Comparison of ENCODE assay signal across 11 cellular contexts in the genomic region with DNA sequence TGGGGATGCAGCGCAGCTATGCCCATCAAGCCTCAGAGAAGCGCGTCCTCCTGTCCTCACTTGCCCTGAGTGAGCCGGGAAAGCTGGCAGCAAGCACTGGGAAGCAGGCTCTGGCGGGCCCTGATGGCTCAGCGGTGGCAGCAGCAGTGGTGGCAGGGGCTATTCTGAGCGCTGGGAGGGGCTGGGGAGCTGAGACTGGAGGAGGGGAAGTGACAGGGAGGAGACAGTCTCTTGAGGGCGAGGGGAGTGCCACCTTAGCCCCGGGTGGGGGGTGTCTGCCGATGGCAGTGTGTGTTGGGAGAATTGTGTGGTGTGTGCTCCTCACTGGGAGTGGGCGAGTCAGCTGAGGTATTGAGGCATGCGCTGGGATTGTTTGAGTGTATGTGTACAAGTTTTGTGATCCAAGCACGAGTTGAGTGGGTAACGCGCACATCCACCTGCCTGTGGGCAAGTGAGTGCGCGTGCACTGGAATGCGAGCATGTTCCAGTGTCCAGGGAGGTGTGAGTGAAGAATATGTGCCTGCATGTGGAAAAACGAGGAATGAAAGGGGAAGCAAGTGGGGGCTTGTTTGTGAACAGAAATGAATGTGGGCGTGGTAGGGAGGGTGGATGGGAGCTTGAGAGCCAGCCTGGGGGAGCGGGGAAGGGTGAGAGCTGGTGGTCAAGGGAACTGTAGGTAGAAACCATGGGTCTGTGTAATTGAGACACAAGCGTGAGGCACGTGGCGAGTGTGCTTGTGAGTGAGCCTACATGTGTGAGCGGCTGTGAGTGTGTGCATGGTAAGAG. TPM values are rescaled to one million over a fixed set of nuclear protein-coding genes. Genes with fewer than 3 reads are reported as not detected.
DNase-seq lines count a peak whose midpoint lies in the region; ATAC-seq and TF ChIP-seq lines count a peak whose summit lies in the region.
"Had no signal": no experiment of that assay in that cellular context is flagged by ENCODE, and none has a peak within 500 bp of the region (broad histone marks: within the 10 kb centered on the region; RNA-seq: fewer than 3 reads in every experiment).

No MANE protein-coding gene starts in this region.

- H3K27ac ChIP-seq in CD4-positive, alpha-beta memory T cell (ENCODE audit: low read depth, low read length), result no peak overlapping the region
- no peak overlapping the region for H3K27ac ChIP-seq in endodermal cell (ENCODE audit: low read depth, low read length)

- no peak for DNase-seq in CD4-positive, alpha-beta memory T cell
- DNase-seq in endodermal cell (peak; percentile 75), G401 (ENCODE audit: low spot score) (no peak), SW 1271 (lab: John Stamatoyannopoulos, UW) (no peak)
- DNase-seq in stimulated activated CD4-positive, alpha-beta T cell treated with anti-CD3 and anti-CD28 coated beads, Interleukin-4, amount 100 ng/mL, for 1 hour, result no peak
- DNase-seq: activated T-cell treated with anti-CD3 and anti-CD28 coated beads, Interleukin-2, amount 50 U/mL, for 1 hour; effector CD4-positive, alpha-beta T cell; stimulated activated CD4-positive, alpha-beta T cell treated with anti-CD3 and anti-CD28 coated beads, Interleukin-12 subunit alpha, Interleukin-12 subunit beta, amount 100 ng/mL, for 4 hours had no signal

- no peaks in the 10 kb centered on the region for H3K9me3 ChIP-seq in CD4-positive, alpha-beta memory T cell (ENCODE audit: control insufficient read depth in 1 of 2, low read length in 2 of 2)
- H3K9me3 ChIP-seq in Loucy (ENCODE audit: insufficient read depth, low read depth, low read length) (no peaks in the 10 kb centered on the region), endodermal cell (ENCODE audit: control insufficient read depth, low read length) (no peaks in the 10 kb centered on the region)

- WGBS in endodermal cell (ENCODE audit: insufficient coverage in 1 of 2, insufficient read length in 1 of 2), 2 experiments, result 71 to 84% methylated on average over 14 to 25 of the region's 25 CpGs

- peaks cover 10% of the 10 kb centered on the region for H4K20me1 ChIP-seq in Loucy (ENCODE audit: insufficient read depth, low read length, poor library complexity, severe bottlenecking)

- H3K27me3 Mint-ChIP-seq in CD4-positive, alpha-beta memory T cell, result peaks cover 3 to 9% of the 10 kb centered on the region in 2 donors
- H3K27me3 Mint-ChIP-seq in endodermal cell (ENCODE audit: insufficient read depth) (peaks cover 46% of the 10 kb centered on the region), nephron (ENCODE audit: low read depth) (peaks cover 15% of the 10 kb centered on the region)

- peaks cover 4 to 19% (median 12%) of the 10 kb centered on the region in 4 donors for H3K4me1 Mint-ChIP-seq in CD4-positive, alpha-beta memory T cell
- peaks cover 31% of the 10 kb centered on the region for H3K4me1 Mint-ChIP-seq in endodermal cell
- peaks cover 52% of the 10 kb centered on the region for H3K4me1 Mint-ChIP-seq in nephron

- ATAC-seq in HG02588 (IDR thresholded peaks at IDR 0.05; ENCODE audit: unreplicated experiment), result no peak

- no peaks in the 10 kb centered on the region for H3K9me3 Mint-ChIP-seq in CD4-positive, alpha-beta memory T cell
- no peaks in the 10 kb centered on the region for H3K9me3 Mint-ChIP-seq in endodermal cell
- no peaks in the 10 kb centered on the region for H3K9me3 Mint-ChIP-seq in nephron

- TF ChIP-seq CTCF in Loucy (conservative IDR thresholded peaks at IDR 0.05; ENCODE audit: low read length) (no peak), endodermal cell (conservative IDR thresholded peaks at IDR 0.05) (no peak), nephron (IDR thresholded peaks at IDR 0.05; ENCODE audit: unreplicated experiment in 3 of 3) (no peak)

- no peaks in the 10 kb centered on the region for H3K9me2 ChIP-seq in Loucy (replicated peaks; ENCODE audit: low read depth, low read length)

- H3K9ac ChIP-seq in Loucy (ENCODE audit: low read depth, low read length, poor library complexity, severe bottlenecking), result peak overlapping the region; percentile 25
- no peak overlapping the region for H3K9ac ChIP-seq in endodermal cell (ENCODE audit: extremely low read depth, low read length, poor library complexity, severe bottlenecking)

- H3K79me2 ChIP-seq in Loucy (ENCODE audit: insufficient read depth, low read length), result no peaks in the 10 kb centered on the region; the same call in 1 of the 2 replicates

- no peaks in the 10 kb centered on the region for H3K36me3 ChIP-seq in CD4-positive, alpha-beta memory T cell (ENCODE audit: insufficient read depth, low read length)
- H3K36me3 ChIP-seq in Loucy (ENCODE audit: insufficient read depth, low read length), result no peaks in the 10 kb centered on the region
- no peaks in the 10 kb centered on the region for H3K36me3 ChIP-seq in endodermal cell (ENCODE audit: control insufficient read depth, insufficient read depth, low read length)

- peaks cover 8% of the 10 kb centered on the region for H3K27me3 ChIP-seq in CD4-positive, alpha-beta memory T cell (ENCODE audit: insufficient read depth, low read length)
- H3K27me3 ChIP-seq in Loucy (ENCODE audit: insufficient read depth, low read length, poor library complexity, severe bottlenecking) (no peaks in the 10 kb centered on the region), endodermal cell (ENCODE audit: control insufficient read depth, insufficient read depth, low read length, poor library complexity, severe bottlenecking) (peaks cover 26% of the 10 kb centered on the region)

- H3K4me3 Mint-ChIP-seq in CD4-positive, alpha-beta memory T cell, result peak overlapping the region in 3 of 8 donors; percentile 16 to 83 (median 23)
- H3K4me3 Mint-ChIP-seq in endodermal cell (no peak overlapping the region), nephron (peak overlapping the region; percentile 32 to 65 (median 35))

- CTCF ChIA-PET in CD4-positive, alpha-beta memory T cell (lab: Charles Lee; ENCODE audit: partially characterized antibody), result no interaction called here

- H3K4me1 ChIP-seq in CD4-positive, alpha-beta memory T cell (ENCODE audit: insufficient read depth, low read length), result peaks cover 23% of the 10 kb centered on the region
- H3K4me1 ChIP-seq in Loucy (ENCODE audit: insufficient read depth, low read length, poor library complexity, severe bottlenecking) (peaks cover 43% of the 10 kb centered on the region), endodermal cell (ENCODE audit: control insufficient read depth, insufficient read depth, low read length) (peaks cover 5% of the 10 kb centered on the region)

- H3K27ac Mint-ChIP-seq in CD4-positive, alpha-beta memory T cell, result peak overlapping the region in 6 of 7 donors; percentile 26 to 89 (median 82)
- H3K27ac Mint-ChIP-seq in endodermal cell (no peak overlapping the region), nephron (peak overlapping the region in 2 of 3 experiments; percentile 4 to 13)

- H3K36me3 Mint-ChIP-seq in CD4-positive, alpha-beta memory T cell, result no peaks in the 10 kb centered on the region
- no peaks in the 10 kb centered on the region for H3K36me3 Mint-ChIP-seq in endodermal cell (ENCODE audit: low read depth)
- no peaks in the 10 kb centered on the region for H3K36me3 Mint-ChIP-seq in nephron (ENCODE audit: low read depth)

- no peak overlapping the region for H3K4me3 ChIP-seq in CD4-positive, alpha-beta memory T cell (ENCODE audit: low read length in 2 of 2)
- no peak overlapping the region for H3K4me3 ChIP-seq in Loucy (ENCODE audit: low read length, poor library complexity, severe bottlenecking)
- H3K4me3 ChIP-seq in endodermal cell (ENCODE audit: low read length), result no peak overlapping the region

- H3F3A ChIP-seq in Loucy (ENCODE audit: low read depth), result no peaks in the 10 kb centered on the region

- no peak overlapping the region for H2AFZ ChIP-seq in Loucy (ENCODE audit: low read length)

- intact Hi-C loops in CD4-positive, alpha-beta memory T cell (cut with micrococcal nuclease), result no loop called here

- POLR2A ChIA-PET in CD4-positive, alpha-beta memory T cell (lab: Charles Lee; ENCODE audit: partially characterized antibody), result no interaction called here

- H3K4me2 ChIP-seq in Loucy (ENCODE audit: low read depth, low read length, poor library complexity, severe bottlenecking), result peak overlapping the region; percentile 48

- in situ Hi-C loops in G401 (cut with HindIII; ENCODE audit: low sequenced_read_pairs), result no loop called here

RNA-seq across cellular contexts. Expression of gene FOXO6, which starts 2.9 kb away (rescaled TPM):
- not detected for total RNA-seq in CD4-positive, alpha-beta memory T cell
- not detected for polyA plus RNA-seq in CD4-positive, alpha-beta memory T cell
- 1 to 10 TPM; 1.7 to 1.8 TPM for total RNA-seq in endodermal cell
- 2.9 TPM for polyA plus RNA-seq in endodermal cell (2013, experiment 1 of 2)
- polyA plus RNA-seq in endodermal cell (2013, experiment 2 of 2), result 2.8 TPM
- 0.51 and 1.5 TPM in 2 replicates for total RNA-seq in G401 (2014; rRNA removed; shearing (Covaris generic))
